Comparison of ENCODE assay signal across 8 cellular contexts in the genomic region with DNA sequence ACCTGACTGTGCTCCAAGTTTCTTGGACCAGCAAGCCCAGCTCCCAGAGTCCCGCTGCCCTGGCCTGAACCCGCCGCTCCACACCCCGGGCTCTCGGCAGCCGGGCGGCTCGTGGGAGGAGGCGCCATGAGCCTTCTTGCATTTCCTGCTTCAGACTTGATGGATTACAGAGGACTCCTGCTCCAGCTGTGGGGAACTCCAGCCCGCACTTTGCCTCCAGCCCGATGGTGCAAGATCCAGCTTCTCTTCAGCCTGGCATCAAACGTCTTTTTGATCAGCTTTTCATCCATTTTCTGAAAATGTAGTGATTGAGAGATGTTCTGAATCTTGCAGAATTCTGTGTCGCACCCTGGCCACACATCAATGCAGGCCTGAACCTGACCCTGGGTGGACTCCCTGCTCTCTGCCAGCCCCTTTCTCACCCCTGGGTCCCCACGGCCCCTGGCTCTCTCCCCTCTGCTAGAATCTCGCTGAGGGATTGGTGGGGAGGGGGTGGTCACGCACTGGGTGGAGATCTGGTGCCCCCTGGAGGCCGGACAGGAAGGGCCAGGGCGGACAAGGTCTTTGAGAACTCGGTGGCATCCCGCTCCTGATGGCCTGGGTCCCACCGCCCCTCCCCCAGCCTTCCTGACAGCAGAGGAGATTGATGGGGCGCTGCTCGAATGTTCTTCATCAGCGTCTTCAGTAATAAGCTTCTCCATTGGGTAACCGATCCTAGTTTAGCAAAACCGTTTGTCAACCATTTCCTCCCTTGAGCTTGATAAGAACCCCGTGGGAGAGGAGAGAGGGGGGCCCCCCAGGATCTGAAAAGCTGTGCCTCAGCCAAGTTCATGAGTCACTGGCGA. TPM values are rescaled to one million over a fixed set of nuclear protein-coding genes. Genes with fewer than 3 reads are reported as not detected.
A peak's percentile ranks its signal among the peaks of the same experiment; 100 is the strongest.
DNase-seq lines count a peak whose midpoint lies in the region; ATAC-seq and TF ChIP-seq lines count a peak whose summit lies in the region.

No MANE protein-coding gene starts in this region.

- H3K27ac ChIP-seq in ovary (peak overlapping the region; percentile 39 to 84), thoracic aorta (peak overlapping the region; percentile 78 to 83)

- no peaks in the 10 kb centered on the region for H3K36me3 Mint-ChIP-seq in activated naive CD8-positive, alpha-beta T cell treated with anti-CD3 and anti-CD28 coated beads, Interleukin-2, amount 10 ng/mL, durations not matched to agents 7 days and 5 days

- TF ChIP-seq EP300 in ovary (IDR thresholded peaks at IDR 0.05): peak; percentile 15

- peak; percentile 81 for ATAC-seq in activated naive CD8-positive, alpha-beta T cell treated with anti-CD3 and anti-CD28 coated beads, Interleukin-2, amount 10 ng/mL, durations not matched to agents 7 days and 5 days (ENCODE audit: low read depth)
- ATAC-seq in Right ventricle myocardium inferior: peak; percentile 78
- peak; percentile 47 for ATAC-seq in thoracic aorta (ENCODE audit: insufficient number of reproducible peaks, low FRiP score, low read depth)
- ATAC-seq in GM18870 (IDR thresholded peaks at IDR 0.05; ENCODE audit: unreplicated experiment): no peak

- POLR2A ChIA-PET in activated naive CD8-positive, alpha-beta T cell treated with anti-CD3 and anti-CD28 coated beads, Interleukin-2, amount 10 ng/mL, durations not matched to agents 7 days and 5 days (lab: Charles Lee): interaction anchor here (0.5 to 2.7 kb wide), 10 partner anchors 9 to 446 kb away, joined by 3 to 19 read pairs (median 3); partner anchors contain the start of genes NDUFA6, POLDIP3, SMDT1 and WBP2NL

- TF ChIP-seq CTCF in ovary (IDR thresholded peaks at IDR 0.05): peak; percentile 35 to 57 (median 55)
- TF ChIP-seq CTCF in thoracic aorta (IDR thresholded peaks at IDR 0.05): peak; percentile 59

- H3K4me3 ChIP-seq in MG63 (peak overlapping the region; percentile 24), ovary (peak overlapping the region; percentile 43), thoracic aorta (peak overlapping the region; percentile 73)

- no peaks in the 10 kb centered on the region for H3K9me3 Mint-ChIP-seq in activated naive CD8-positive, alpha-beta T cell treated with anti-CD3 and anti-CD28 coated beads, Interleukin-2, amount 10 ng/mL, durations not matched to agents 7 days and 5 days

- 0 to 1% (median 0%) methylated on average over 28 of the region's 28 CpGs for WGBS in ovary, 3 donors

- H3K36me3 ChIP-seq in MG63 (no peaks in the 10 kb centered on the region), ovary (no peaks in the 10 kb centered on the region), thoracic aorta (no peaks in the 10 kb centered on the region)

- DNase-seq in ELF-1 (ENCODE audit: low read depth, low spot score) (peak; percentile 95), MG63 (peak; percentile 68), SKM-1 (lab: John Stamatoyannopoulos, UW; ENCODE audit: unreplicated experiment) (peak; percentile 90), Right ventricle myocardium inferior (ENCODE audit: missing footprints) (peak; percentile 90), ovary (peak; percentile 84 to 90 (median 87)), thoracic aorta (ENCODE audit: low spot score) (peak; percentile 47)
- DNase-seq in activated naive CD8-positive, alpha-beta T cell treated with anti-CD3 and anti-CD28 coated beads, Interleukin-2, amount 10 ng/mL, durations not matched to agents 7 days and 5 days: peak; percentile 82

- H3K9me3 ChIP-seq in MG63 (no peaks in the 10 kb centered on the region), ovary (no peaks in the 10 kb centered on the region), thoracic aorta (no peaks in the 10 kb centered on the region)

- peaks cover 17% of the 10 kb centered on the region for H3K4me1 Mint-ChIP-seq in activated naive CD8-positive, alpha-beta T cell treated with anti-CD3 and anti-CD28 coated beads, Interleukin-2, amount 10 ng/mL, durations not matched to agents 7 days and 5 days

- peak overlapping the region; percentile 68 for H3K4me3 Mint-ChIP-seq in activated naive CD8-positive, alpha-beta T cell treated with anti-CD3 and anti-CD28 coated beads, Interleukin-2, amount 10 ng/mL, durations not matched to agents 7 days and 5 days

- peaks cover 2% of the 10 kb centered on the region for H3K27me3 Mint-ChIP-seq in activated naive CD8-positive, alpha-beta T cell treated with anti-CD3 and anti-CD28 coated beads, Interleukin-2, amount 10 ng/mL, durations not matched to agents 7 days and 5 days

- TF ChIP-seq POLR2A in ovary (IDR thresholded peaks at IDR 0.05): peak; percentile 52

- peaks cover 4% of the 10 kb centered on the region for H3K4me1 ChIP-seq in ovary (ENCODE audit: insufficient read depth)
- peaks cover 12 to 35% of the 10 kb centered on the region in 2 donors for H3K4me1 ChIP-seq in thoracic aorta (ENCODE audit: control insufficient read depth in 1 of 2, low read depth in 2 of 2)

- intact Hi-C loops in Right ventricle myocardium inferior (cut with DNase I): loop anchor here (5.0 kb wide), 1 partner anchor 172 kb away; the partner anchor contains the start of gene TCF20
- intact Hi-C loops in ovary (cut with DNase I): no loop called here

- H3K27me3 ChIP-seq in MG63 (0 out of 2 replicates have a peak, but pooled peaks cover 2% of the 10 kb centered on the region), ovary (no peaks in the 10 kb centered on the region), thoracic aorta (replicated peaks; ENCODE audit: insufficient read depth) (no peaks in the 10 kb centered on the region)

- H3K27ac Mint-ChIP-seq in activated naive CD8-positive, alpha-beta T cell treated with anti-CD3 and anti-CD28 coated beads, Interleukin-2, amount 10 ng/mL, durations not matched to agents 7 days and 5 days: peak overlapping the region; percentile 87

RNA-seq across cellular contexts. Expression of gene NFAM1, which starts 12.1 kb away (rescaled TPM):
- total RNA-seq in MG63 (2014; rRNA removed; shearing (Covaris generic); ENCODE audit: low replicate concordance): not detected in 2 replicates
- under 1 TPM; 0.22 to 0.26 TPM for total RNA-seq in activated naive CD8-positive, alpha-beta T cell treated with anti-CD3 and anti-CD28 coated beads, Interleukin-2, amount 10 ng/mL, durations not matched to agents 7 days and 5 days
- total RNA-seq in Right ventricle myocardium inferior: 2.9 TPM
- 1 to 10 TPM in 3 of 7 donors, under 1 TPM in 4; 0.36 to 3.5 (median 0.91) TPM for total RNA-seq in ovary
- polyA plus RNA-seq in ovary: 1 to 10 TPM in 1 of 2 donors, under 1 TPM in 1; 0.42 to 1.5 TPM
- total RNA-seq in thoracic aorta: 1 to 10 TPM; 4.1 to 4.4 TPM
